Comparison of ENCODE assay signal across 8 cellular contexts in genomic region chr12:49342066-49342913, GRCh38. TPM values are rescaled to one million over a fixed set of nuclear protein-coding genes. Genes with fewer than 3 reads are reported as not detected.
DNase-seq lines count a peak whose midpoint lies in the region; ATAC-seq and TF ChIP-seq lines count a peak whose summit lies in the region.

No MANE protein-coding gene starts in this region.

- H3K4me1 Mint-ChIP-seq in progenitor cell of endocrine pancreas (ENCODE audit: low read depth): peaks cover 24% of the 10 kb centered on the region

- TF ChIP-seq CTCF in progenitor cell of endocrine pancreas (IDR thresholded peaks at IDR 0.05; ENCODE audit: unreplicated experiment): peak; percentile 98
- peak; percentile 85 for TF ChIP-seq CTCF in upper lobe of right lung (IDR thresholded peaks at IDR 0.05)

- H3K4me3 Mint-ChIP-seq in progenitor cell of endocrine pancreas (ENCODE audit: low read depth): peak overlapping the region; percentile 56

- H3K36me3 ChIP-seq in H7 (replicated peaks; ENCODE audit: control insufficient read depth, insufficient read depth, low read length) (no peaks in the 10 kb centered on the region), adipocyte (ENCODE audit: control insufficient read depth, insufficient read depth, low read length, severe bottlenecking) (no peaks in the 10 kb centered on the region), upper lobe of right lung (no peaks in the 10 kb centered on the region)

- intact Hi-C loops in left cardiac atrium (cut with DNase I): loop anchor here in 1 of 2 donors (10.0 kb wide), 1 partner anchor 47 kb away; the partner anchor contains the start of gene PRPH
- intact Hi-C loops in upper lobe of right lung (cut with DNase I): loop anchor here (10.0 kb wide), 1 partner anchor 57 kb away; no protein-coding TSS in a partner anchor

- H3K9ac ChIP-seq in adipocyte (ENCODE audit: low read length): no peak overlapping the region

- H3K27me3 Mint-ChIP-seq in progenitor cell of endocrine pancreas: peaks cover 51% of the 10 kb centered on the region

- peak; percentile 58 to 69 for ATAC-seq in left cardiac atrium
- peak; percentile 76 for ATAC-seq in upper lobe of right lung

- peaks cover 98% of the 10 kb centered on the region for H3K27me3 ChIP-seq in H7 (ENCODE audit: control insufficient read depth, insufficient read depth, low read length)
- peaks cover 69% of the 10 kb centered on the region for H3K27me3 ChIP-seq in adipocyte (replicated peaks; ENCODE audit: control insufficient read depth, insufficient read depth, low read length)
- peaks cover 67% of the 10 kb centered on the region for H3K27me3 ChIP-seq in upper lobe of right lung

- H3K4me3 ChIP-seq in H7 (ENCODE audit: insufficient read depth, low read depth, low read length) (peak overlapping the region; percentile 60), adipocyte (ENCODE audit: low read length) (peak overlapping the region; percentile 37), upper lobe of right lung (peak overlapping the region; percentile 42)

- no peaks in the 10 kb centered on the region for H3K9me3 Mint-ChIP-seq in progenitor cell of endocrine pancreas (ENCODE audit: low read depth)

- no peaks in the 10 kb centered on the region for H3K36me3 Mint-ChIP-seq in progenitor cell of endocrine pancreas (ENCODE audit: insufficient read depth)

- DNase-seq in DMS79 treated with DMSO at 0.1 percent for 48 hours (lab: John Stamatoyannopoulos, UW): peak; percentile 95
- peak; percentile 96 for DNase-seq in H7
- peak; percentile 64 for DNase-seq in NCI-H1048 (lab: John Stamatoyannopoulos, UW)
- DNase-seq in T-helper 1 cell: peak; percentile 50 to 77 (median 60)
- peak; percentile 88 for DNase-seq in adipocyte (ENCODE audit: low read depth)
- peak; percentile 81 for DNase-seq in left cardiac atrium
- peak; percentile 93 for DNase-seq in progenitor cell of endocrine pancreas (ENCODE audit: low spot score, unreplicated experiment)
- DNase-seq in upper lobe of right lung: peak; percentile 90

- H3K9me3 ChIP-seq in adipocyte (ENCODE audit: control insufficient read depth, low read length) (no peaks in the 10 kb centered on the region), upper lobe of right lung (no peaks in the 10 kb centered on the region)

- peak overlapping the region; percentile 78 for H3K27ac Mint-ChIP-seq in progenitor cell of endocrine pancreas

- no peak overlapping the region for H3K27ac ChIP-seq in upper lobe of right lung

- H3K4me1 ChIP-seq in adipocyte (ENCODE audit: control insufficient read depth, insufficient read depth, low read length) (peaks cover 19% of the 10 kb centered on the region), upper lobe of right lung (peaks cover 40% of the 10 kb centered on the region)

RNA-seq across cellular contexts. Expression of gene DNAJC22, which starts 4.4 kb away (rescaled TPM):
- 0.15 and 0.35 TPM in 2 replicates for total RNA-seq in H7 (2014; rRNA removed; shearing (Covaris generic))
- total RNA-seq in left cardiac atrium (under 1 TPM; 0.47 to 0.68 TPM), progenitor cell of endocrine pancreas (36.0 and 38.7 TPM in 2 replicates), upper lobe of right lung (0.67 TPM)

RNA-seq across cellular contexts. Expression of gene C1QL4, which starts 5.3 kb away (rescaled TPM):
- 1.1 and 3.3 TPM in 2 replicates for total RNA-seq in H7 (2014; rRNA removed; shearing (Covaris generic))
- total RNA-seq in left cardiac atrium: not detected
- total RNA-seq in progenitor cell of endocrine pancreas: 0.64 and 0.79 TPM in 2 replicates
- total RNA-seq in upper lobe of right lung: not detected

RNA-seq across cellular contexts. Expression of gene TROAP, which starts 19.2 kb away (rescaled TPM):
- 46.1 and 48.0 TPM in 2 replicates for total RNA-seq in H7 (2014; rRNA removed; shearing (Covaris generic))
- total RNA-seq in left cardiac atrium (1 to 10 TPM in 1 of 2 donors, not detected in 1; 1.5 TPM), progenitor cell of endocrine pancreas (44.7 and 44.9 TPM in 2 replicates), upper lobe of right lung (0.96 TPM)

RNA-seq across cellular contexts. Expression of gene SPATS2, which starts 25.0 kb away (rescaled TPM):
- total RNA-seq in H7 (2014; rRNA removed; shearing (Covaris generic)): 30.2 and 31.9 TPM in 2 replicates
- total RNA-seq in left cardiac atrium: 10 to 100 TPM in 1 of 2 donors, 1 to 10 TPM in 1; 7.6 to 10.5 TPM
- total RNA-seq in progenitor cell of endocrine pancreas: 84.4 and 87.1 TPM in 2 replicates
- total RNA-seq in upper lobe of right lung: 12.6 TPM

RNA-seq across cellular contexts. Expression of gene PRPH, which starts 47.3 kb away (rescaled TPM):
- 2.5 and 5.1 TPM in 2 replicates for total RNA-seq in H7 (2014; rRNA removed; shearing (Covaris generic))
- under 1 TPM in 1 of 2 donors, not detected in 1; 0.59 TPM for total RNA-seq in left cardiac atrium
- total RNA-seq in progenitor cell of endocrine pancreas: 0.60 and 0.62 TPM in 2 replicates
- total RNA-seq in upper lobe of right lung: not detected

Comparison
In these comparisons a context has a peak if more than half of its experiments do, and no peak if none do; other contexts are left out.
1. RNA of gene DNAJC22, which starts 4.4 kb away (total RNA-seq): 36.0 to 38.7 TPM in progenitor cell of endocrine pancreas; 0.47 to 0.68 TPM in left cardiac atrium, 0.67 TPM in upper lobe of right lung (single experiment) and 0.15 to 0.35 TPM in H7; every median in the first group is over 10 times any median in the second.
2. RNA of gene TROAP, which starts 19.2 kb away (total RNA-seq): 46.1 to 48.0 TPM in H7 and 44.7 to 44.9 TPM in progenitor cell of endocrine pancreas; 1.5 TPM in left cardiac atrium and 0.96 TPM in upper lobe of right lung (single experiment); every median in the first group is over 10 times any median in the second.
3. Peak in every context shown above with its lines, with median percentiles within 50 percentile points of each other: DNase-seq and H3K4me3 ChIP-seq.